In genomic region chr19:1064661-1065605, GRCh38 we compare ENCODE assay signal across 1 cellular context.
TF ChIP-seq lines count a peak whose summit lies in the region.

No MANE protein-coding gene starts in this region.

TF ChIP-seq in WTC11, 78 proteins besides CTCF, POLR2A, EP300 and RAD21 (continued from another document and continues in another):
- peak; percentile 70; the same call in 1 of the 2 replicates for TF ChIP-seq IRF1 (CRISPR knock-in tag; IDR thresholded peaks at IDR 0.05)
- peak; percentile 63 for TF ChIP-seq ZNF263 (CRISPR knock-in tag; IDR thresholded peaks at IDR 0.05; ENCODE audit: low read depth)
- TF ChIP-seq KAT7 (CRISPR knock-in tag; IDR thresholded peaks at IDR 0.05; ENCODE audit: borderline replicate concordance): 0 out of 2 replicates have a peak, but pooled peaks have one; percentile 74
- TF ChIP-seq ARID4B (CRISPR knock-in tag; IDR thresholded peaks at IDR 0.05; ENCODE audit: borderline replicate concordance): peak; percentile 84; the same call in 1 of the 2 replicates
- no peak for TF ChIP-seq GRHL2 (CRISPR knock-in tag; IDR thresholded peaks at IDR 0.05; ENCODE audit: insufficient replicate concordance, severe bottlenecking)
- no peak for TF ChIP-seq SMAD3 (CRISPR knock-in tag; IDR thresholded peaks at IDR 0.05; ENCODE audit: borderline replicate concordance)
- TF ChIP-seq ELF4 (CRISPR knock-in tag; IDR thresholded peaks at IDR 0.05; ENCODE audit: low read depth): no peak
- TF ChIP-seq ETV6 (CRISPR knock-in tag; IDR thresholded peaks at IDR 0.05): peak; percentile 75; the same call in 1 of the 2 replicates
- TF ChIP-seq ZNF425 (CRISPR knock-in tag; conservative IDR thresholded peaks at IDR 0.05): no peak
- TF ChIP-seq FOXP1 (CRISPR knock-in tag; IDR thresholded peaks at IDR 0.05; ENCODE audit: borderline replicate concordance): peak; percentile 88; the same call in 1 of the 2 replicates
- TF ChIP-seq NR1H2 (CRISPR knock-in tag; IDR thresholded peaks at IDR 0.05): no peak
- no peak for TF ChIP-seq ZNF396 (CRISPR knock-in tag; IDR thresholded peaks at IDR 0.05; ENCODE audit: borderline replicate concordance)
- TF ChIP-seq ATF6 (CRISPR knock-in tag; IDR thresholded peaks at IDR 0.05): no peak
- peak; percentile 77; the same call in 1 of the 2 replicates for TF ChIP-seq SP1 (CRISPR knock-in tag; conservative IDR thresholded peaks at IDR 0.05)
- TF ChIP-seq TEAD4 (CRISPR knock-in tag; IDR thresholded peaks at IDR 0.05): 0 out of 2 replicates have a peak, but pooled peaks have one; percentile 39
- TF ChIP-seq E2F5 (CRISPR knock-in tag; IDR thresholded peaks at IDR 0.05): peak; percentile 90
- peak; percentile 61; the same call in 1 of the 2 replicates for TF ChIP-seq ATF1 (CRISPR knock-in tag; IDR thresholded peaks at IDR 0.05)
- no peak for TF ChIP-seq E2F4 (CRISPR knock-in tag; IDR thresholded peaks at IDR 0.05; ENCODE audit: borderline replicate concordance, low read depth)
- no peak for TF ChIP-seq AFF4 (CRISPR knock-in tag; IDR thresholded peaks at IDR 0.05; ENCODE audit: borderline replicate concordance)
- TF ChIP-seq ZNF512 (CRISPR knock-in tag; IDR thresholded peaks at IDR 0.05; ENCODE audit: borderline replicate concordance): no peak
- TF ChIP-seq PREB (CRISPR knock-in tag; IDR thresholded peaks at IDR 0.05; ENCODE audit: borderline replicate concordance): no peak
- TF ChIP-seq IRF2 (CRISPR knock-in tag; IDR thresholded peaks at IDR 0.05; ENCODE audit: borderline replicate concordance, low read depth): no peak
- no peak for TF ChIP-seq ZNF219 (CRISPR knock-in tag; IDR thresholded peaks at IDR 0.05; ENCODE audit: borderline replicate concordance)
- TF ChIP-seq ERG (CRISPR knock-in tag; IDR thresholded peaks at IDR 0.05): no peak
- TF ChIP-seq CDX4 (CRISPR knock-in tag; IDR thresholded peaks at IDR 0.05; ENCODE audit: borderline replicate concordance): no peak
- no peak for TF ChIP-seq NFYB (CRISPR knock-in tag; conservative IDR thresholded peaks at IDR 0.05; ENCODE audit: low read depth)
- no peak for TF ChIP-seq ZSCAN18 (CRISPR knock-in tag; IDR thresholded peaks at IDR 0.05)
- no peak; the same call in none of the 2 replicates for TF ChIP-seq ZNF232 (CRISPR knock-in tag; IDR thresholded peaks at IDR 0.05)
- TF ChIP-seq ESRRA (CRISPR knock-in tag; IDR thresholded peaks at IDR 0.05; ENCODE audit: borderline replicate concordance): peak; percentile 72; the same call in 1 of the 2 replicates
